ENCODE assay signal across 8 cellular contexts in the genomic region with DNA sequence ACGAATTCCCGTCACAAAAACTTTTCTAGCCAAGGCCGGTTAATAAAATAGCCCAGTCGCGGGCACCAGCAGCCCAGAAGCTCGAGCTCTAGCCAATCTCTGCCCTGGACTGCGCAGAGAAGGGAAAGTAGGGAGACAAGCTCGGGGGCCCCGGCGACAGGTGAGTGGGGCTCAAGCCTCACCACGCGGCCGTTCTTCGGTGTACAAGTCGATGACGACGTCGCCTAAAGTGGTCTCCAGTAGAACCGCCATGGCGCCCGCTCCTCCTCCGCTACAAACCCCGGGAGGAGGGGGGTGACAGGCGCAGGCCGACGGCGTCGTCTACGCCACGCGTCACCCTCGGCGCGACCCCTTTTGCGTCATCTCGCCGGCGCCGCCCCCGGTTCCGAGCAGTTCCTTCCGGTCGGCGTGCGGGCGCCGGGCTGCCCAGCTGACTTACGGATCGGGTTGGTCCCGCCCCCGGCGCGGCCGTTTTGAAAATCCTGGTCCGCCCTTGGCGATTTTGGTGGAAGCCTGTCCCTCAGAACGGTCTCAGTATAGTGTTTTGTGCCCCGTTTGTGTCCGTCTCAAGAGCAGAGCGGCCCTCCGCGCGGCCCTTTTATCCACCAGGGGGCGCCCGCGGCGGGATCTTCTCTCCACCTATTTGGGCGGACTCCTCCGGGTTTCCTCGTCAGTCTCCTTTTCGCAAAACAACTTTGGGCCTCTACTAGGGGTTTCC. TPM values are rescaled to one million over a fixed set of nuclear protein-coding genes. Genes with fewer than 3 reads are reported as not detected.
DNase-seq lines count a peak whose midpoint lies in the region; ATAC-seq, FAIRE-seq and TF ChIP-seq lines count a peak whose summit lies in the region.

A gene with protein sequence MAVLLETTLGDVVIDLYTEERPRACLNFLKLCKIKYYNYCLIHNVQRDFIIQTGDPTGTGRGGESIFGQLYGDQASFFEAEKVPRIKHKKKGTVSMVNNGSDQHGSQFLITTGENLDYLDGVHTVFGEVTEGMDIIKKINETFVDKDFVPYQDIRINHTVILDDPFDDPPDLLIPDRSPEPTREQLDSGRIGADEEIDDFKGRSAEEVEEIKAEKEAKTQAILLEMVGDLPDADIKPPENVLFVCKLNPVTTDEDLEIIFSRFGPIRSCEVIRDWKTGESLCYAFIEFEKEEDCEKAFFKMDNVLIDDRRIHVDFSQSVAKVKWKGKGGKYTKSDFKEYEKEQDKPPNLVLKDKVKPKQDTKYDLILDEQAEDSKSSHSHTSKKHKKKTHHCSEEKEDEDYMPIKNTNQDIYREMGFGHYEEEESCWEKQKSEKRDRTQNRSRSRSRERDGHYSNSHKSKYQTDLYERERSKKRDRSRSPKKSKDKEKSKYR (minus strand): TSS at position 290 of the 718 bp plus-strand sequence. CDS start 38 bp downstream, at position 252.

- H3K9ac ChIP-seq in kidney (ENCODE audit: low read length in 2 of 2), result peak within 1 kb of the TSS; percentile 68 to 99

- no peaks in the 10 kb centered on the region for H3K36me3 ChIP-seq in kidney (ENCODE audit: control insufficient read depth in 1 of 2, insufficient read depth in 2 of 2, low read length in 2 of 2)

- ATAC-seq in GM19025 (IDR thresholded peaks at IDR 0.05; ENCODE audit: low read depth, unreplicated experiment), result peak; percentile 97
- ATAC-seq in HG03342 (IDR thresholded peaks at IDR 0.05; ENCODE audit: unreplicated experiment), result peak; percentile 87

- FAIRE-seq in kidney (lab: Jason Lieb, UNC), result no peak

- H3K27ac ChIP-seq in kidney (ENCODE audit: low read depth in 2 of 2, low read length in 2 of 2), result peak within 1 kb of the TSS; percentile 93 to 97

- H3K4me1 ChIP-seq in kidney (ENCODE audit: control insufficient read depth in 1 of 2, insufficient read depth in 1 of 2, low read depth in 1 of 2, low read length in 2 of 2), result peaks cover 6 to 8% of the 10 kb centered on the region in 2 donors

- peak within 1 kb of the TSS; percentile 82 to 99 for H3K4me3 ChIP-seq in kidney (ENCODE audit: low read length in 2 of 2)

- peak; percentile 91 to 95 for DNase-seq in AML-193 (lab: John Stamatoyannopoulos, UW)
- DNase-seq in NCI-H446 treated with DMSO at 0.1 percent for 48 hours (lab: John Stamatoyannopoulos, UW), result peak; percentile 83
- peak; percentile 98 for DNase-seq in activated CD4-positive, CD25-positive, alpha-beta regulatory T cell treated with anti-CD3 and anti-CD28 coated beads, Interleukin-2, amount 50 U/mL, for 72 hours
- DNase-seq in cerebellar nuclear complex (lab: John Stamatoyannopoulos, UW), result peak; percentile 62 to 66
- peak; percentile 99 for DNase-seq in kidney
- peak; percentile 97 for DNase-seq in stimulated activated CD4-positive, alpha-beta T cell treated with anti-CD3 and anti-CD28 coated beads, Interleukin-15, amount 100 ng/mL, for 24 hours

- TF ChIP-seq CTCF in kidney (IDR thresholded peaks at IDR 0.05; ENCODE audit: borderline replicate concordance, extremely low read depth, insufficient read depth), result peak; percentile 53

- H3K9me3 ChIP-seq in kidney (ENCODE audit: control insufficient read depth in 1 of 2, low read length in 2 of 2), result no peaks in the 10 kb centered on the region

- intact Hi-C loops in kidney (cut with DNase I), result no loop called here

RNA-seq across cellular contexts. Expression of the gene that starts here (rescaled TPM):
- total RNA-seq in kidney, result 30.1 TPM
- 18.0 TPM for polyA plus RNA-seq in kidney (ENCODE audit: insufficient read depth, low read depth, low replicate concordance)

Comparison
In these comparisons a context has a peak if more than half of its experiments do, and no peak if none do; other contexts are left out.
1. Peak in every context shown above with its lines: DNase-seq, ATAC-seq, H3K4me3 ChIP-seq and H3K27ac ChIP-seq.